ENCODE assay signal across 2 cellular contexts in genomic region chr2:37228788-37229187, GRCh38.
TF ChIP-seq lines count a peak whose summit lies in the region.

No MANE protein-coding gene starts in this region.

TF ChIP-seq in HepG2, 621 proteins besides CTCF, POLR2A, EP300 and RAD21:
- TF ChIP-seq ZBTB8A (CRISPR knock-in tag; IDR thresholded peaks at IDR 0.05; ENCODE audit: borderline replicate concordance, low read depth) (0 out of 2 replicates have a peak, but pooled peaks have one; percentile 47), ZFYVE20 (CRISPR knock-in tag; IDR thresholded peaks at IDR 0.05; ENCODE audit: borderline replicate concordance, low read depth) (no peak), FOXJ3 (CRISPR knock-in tag; IDR thresholded peaks at IDR 0.05; ENCODE audit: borderline replicate concordance) (no peak), THRA (CRISPR knock-in tag; IDR thresholded peaks at IDR 0.05; ENCODE audit: borderline replicate concordance) (no peak), ZNF567 (CRISPR knock-in tag; IDR thresholded peaks at IDR 0.05; ENCODE audit: borderline replicate concordance) (no peak), ZNF589 (CRISPR knock-in tag; conservative IDR thresholded peaks at IDR 0.05) (no peak), PHF8 (CRISPR knock-in tag; IDR thresholded peaks at IDR 0.05) (no peak), IRX3 (CRISPR knock-in tag; IDR thresholded peaks at IDR 0.05; ENCODE audit: borderline replicate concordance, low read depth) (no peak)

TF ChIP-seq in K562, 482 proteins besides CTCF, POLR2A, EP300 and RAD21:
- TF ChIP-seq POLR2AphosphoS2 (IDR thresholded peaks at IDR 0.05; ENCODE audit: low read length): no peak
- TF ChIP-seq SPI1 (IDR thresholded peaks at IDR 0.05; ENCODE audit: borderline replicate concordance, low read depth, low read length): peak; percentile 81
- no peak for TF ChIP-seq NCOA4 (IDR thresholded peaks at IDR 0.05; ENCODE audit: partially characterized antibody)
- no peak for TF ChIP-seq VEZF1 (CRISPR knock-in tag; IDR thresholded peaks at IDR 0.05)
- TF ChIP-seq RFX5 (IDR thresholded peaks at IDR 0.05; ENCODE audit: low read depth, low read length): no peak
- no peak for TF ChIP-seq E2F3 (CRISPR knock-in tag; IDR thresholded peaks at IDR 0.05)
